1 cellular context compared by ENCODE assay signal in genomic region chr15:67042490-67043181, GRCh38.
A peak's percentile ranks its signal among the peaks of the same experiment; 100 is the strongest.
TF ChIP-seq lines count a peak whose summit lies in the region.

No MANE protein-coding gene starts in this region.

TF ChIP-seq in GM12878, 131 proteins besides CTCF, POLR2A, EP300 and RAD21 (continued from another document):
- TF ChIP-seq, protein P1, sequence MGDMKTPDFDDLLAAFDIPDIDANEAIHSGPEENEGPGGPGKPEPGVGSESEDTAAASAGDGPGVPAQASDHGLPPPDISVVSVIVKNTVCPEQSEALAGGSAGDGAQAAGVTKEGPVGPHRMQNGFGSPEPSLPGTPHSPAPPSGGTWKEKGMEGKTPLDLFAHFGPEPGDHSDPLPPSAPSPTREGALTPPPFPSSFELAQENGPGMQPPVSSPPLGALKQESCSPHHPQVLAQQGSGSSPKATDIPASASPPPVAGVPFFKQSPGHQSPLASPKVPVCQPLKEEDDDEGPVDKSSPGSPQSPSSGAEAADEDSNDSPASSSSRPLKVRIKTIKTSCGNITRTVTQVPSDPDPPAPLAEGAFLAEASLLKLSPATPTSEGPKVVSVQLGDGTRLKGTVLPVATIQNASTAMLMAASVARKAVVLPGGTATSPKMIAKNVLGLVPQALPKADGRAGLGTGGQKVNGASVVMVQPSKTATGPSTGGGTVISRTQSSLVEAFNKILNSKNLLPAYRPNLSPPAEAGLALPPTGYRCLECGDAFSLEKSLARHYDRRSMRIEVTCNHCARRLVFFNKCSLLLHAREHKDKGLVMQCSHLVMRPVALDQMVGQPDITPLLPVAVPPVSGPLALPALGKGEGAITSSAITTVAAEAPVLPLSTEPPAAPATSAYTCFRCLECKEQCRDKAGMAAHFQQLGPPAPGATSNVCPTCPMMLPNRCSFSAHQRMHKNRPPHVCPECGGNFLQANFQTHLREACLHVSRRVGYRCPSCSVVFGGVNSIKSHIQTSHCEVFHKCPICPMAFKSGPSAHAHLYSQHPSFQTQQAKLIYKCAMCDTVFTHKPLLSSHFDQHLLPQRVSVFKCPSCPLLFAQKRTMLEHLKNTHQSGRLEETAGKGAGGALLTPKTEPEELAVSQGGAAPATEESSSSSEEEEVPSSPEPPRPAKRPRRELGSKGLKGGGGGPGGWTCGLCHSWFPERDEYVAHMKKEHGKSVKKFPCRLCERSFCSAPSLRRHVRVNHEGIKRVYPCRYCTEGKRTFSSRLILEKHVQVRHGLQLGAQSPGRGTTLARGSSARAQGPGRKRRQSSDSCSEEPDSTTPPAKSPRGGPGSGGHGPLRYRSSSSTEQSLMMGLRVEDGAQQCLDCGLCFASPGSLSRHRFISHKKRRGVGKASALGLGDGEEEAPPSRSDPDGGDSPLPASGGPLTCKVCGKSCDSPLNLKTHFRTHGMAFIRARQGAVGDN (IDR thresholded peaks at IDR 0.05): 0 out of 2 replicates have a peak, but pooled peaks have one; percentile 26
- no peak for TF ChIP-seq ZNF217 (IDR thresholded peaks at IDR 0.05)
- no peak for TF ChIP-seq NR2C1 (IDR thresholded peaks at IDR 0.05)
- no peak for TF ChIP-seq ZZZ3 (IDR thresholded peaks at IDR 0.05; ENCODE audit: control insufficient read depth, insufficient read length, low read depth)
